1 cellular context compared by ENCODE assay signal in the genomic region with DNA sequence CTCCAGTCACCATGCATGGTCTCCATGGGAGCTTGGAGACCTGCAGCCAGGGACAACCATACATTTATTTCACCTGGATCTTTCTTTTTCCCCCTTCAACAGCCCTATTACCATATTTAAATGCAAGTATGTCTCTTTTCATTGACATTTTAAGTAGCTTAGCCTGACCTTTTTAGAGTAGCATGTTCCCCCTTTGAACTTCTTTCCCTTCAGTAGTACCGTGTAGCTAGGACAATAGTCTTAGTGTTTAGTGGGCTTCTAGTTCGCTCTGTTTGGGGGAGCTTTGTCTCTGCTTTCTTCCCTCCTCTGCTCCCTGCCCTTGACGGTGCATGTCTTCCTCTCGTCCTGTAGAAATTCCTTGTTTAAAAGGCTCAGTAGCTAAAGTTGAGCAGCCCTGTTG.
TF ChIP-seq lines count a peak whose summit lies in the region.

No MANE protein-coding gene starts in this region.

TF ChIP-seq in H1, 55 proteins besides CTCF, POLR2A, EP300 and RAD21:
- TF ChIP-seq TAF7 (optimal IDR thresholded peaks at IDR 0.05; ENCODE audit: borderline replicate concordance, low read depth, low read length) (no peak), BACH1 (IDR thresholded peaks at IDR 0.05; ENCODE audit: low read length) (no peak), ZNF274 (IDR thresholded peaks at IDR 0.05; ENCODE audit: borderline replicate concordance, extremely low read depth, low read length) (no peak), BCL11A (IDR thresholded peaks at IDR 0.05; ENCODE audit: low read depth in 2 of 2, low read length in 2 of 2) (no peak), YY1 (IDR thresholded peaks at IDR 0.05; ENCODE audit: low read depth, low read length) (no peak), CBX8 (IDR thresholded peaks at IDR 0.05; ENCODE audit: borderline replicate concordance, low read depth, low read length) (no peak), CTBP2 (IDR thresholded peaks at IDR 0.05; ENCODE audit: borderline replicate concordance, insufficient read depth, insufficient read length, low read length) (no peak), EZH2 (IDR thresholded peaks at IDR 0.05; ENCODE audit: low read depth, low read length, severe bottlenecking) (no peak), SP4 (IDR thresholded peaks at IDR 0.05; ENCODE audit: low read length) (no peak), POLR2AphosphoS5 (IDR thresholded peaks at IDR 0.05; ENCODE audit: low read depth, low read length) (no peak)
- TF ChIP-seq, protein P1, sequence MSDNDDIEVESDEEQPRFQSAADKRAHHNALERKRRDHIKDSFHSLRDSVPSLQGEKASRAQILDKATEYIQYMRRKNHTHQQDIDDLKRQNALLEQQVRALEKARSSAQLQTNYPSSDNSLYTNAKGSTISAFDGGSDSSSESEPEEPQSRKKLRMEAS (IDR thresholded peaks at IDR 0.05): no peak
